Comparison of ENCODE assay signal across 1 cellular context in the genomic region with DNA sequence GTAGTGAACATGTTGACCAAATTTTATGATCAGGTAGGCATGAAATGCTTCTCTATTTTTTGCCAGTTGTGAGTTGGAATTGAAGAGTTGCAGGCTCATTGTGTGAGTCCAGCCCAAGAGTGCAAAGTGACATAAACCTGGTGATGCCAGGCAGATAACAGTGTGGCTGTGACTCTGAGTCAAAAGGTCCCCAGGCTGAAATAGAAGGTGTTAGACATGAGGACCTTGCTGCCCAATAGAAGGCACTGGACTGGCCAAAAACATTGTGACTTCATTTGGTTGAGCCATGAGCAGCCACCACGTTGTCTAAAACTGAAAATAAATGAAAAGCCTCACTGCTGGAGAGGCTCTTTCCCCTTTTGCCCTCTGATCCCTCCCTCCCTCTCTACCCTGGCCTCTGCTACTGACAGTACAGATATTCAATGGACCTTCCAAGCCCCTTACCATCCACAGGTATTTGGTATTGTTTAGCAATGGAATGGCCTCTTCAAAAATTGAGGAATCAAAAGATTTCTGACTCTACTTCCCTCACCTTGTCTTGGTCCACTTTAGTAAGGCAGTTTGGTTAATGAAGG.
TF ChIP-seq lines count a peak whose summit lies in the region.

No MANE protein-coding gene starts in this region.

TF ChIP-seq in HepG2, 621 proteins besides CTCF, POLR2A, EP300 and RAD21 (continued from another document):
- no peak for TF ChIP-seq SKIL (CRISPR knock-in tag; IDR thresholded peaks at IDR 0.05; ENCODE audit: borderline replicate concordance)
- 0 out of 2 replicates have a peak, but pooled peaks have one; percentile 33 for TF ChIP-seq PITX1 (CRISPR knock-in tag; IDR thresholded peaks at IDR 0.05)
- no peak for TF ChIP-seq ZBTB10 (CRISPR knock-in tag; IDR thresholded peaks at IDR 0.05; ENCODE audit: borderline replicate concordance)
- TF ChIP-seq, protein P1, sequence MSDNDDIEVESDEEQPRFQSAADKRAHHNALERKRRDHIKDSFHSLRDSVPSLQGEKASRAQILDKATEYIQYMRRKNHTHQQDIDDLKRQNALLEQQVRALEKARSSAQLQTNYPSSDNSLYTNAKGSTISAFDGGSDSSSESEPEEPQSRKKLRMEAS (IDR thresholded peaks at IDR 0.05) = peak; percentile 12; the same call in 1 of the 2 replicates
- TF ChIP-seq, protein P2, sequence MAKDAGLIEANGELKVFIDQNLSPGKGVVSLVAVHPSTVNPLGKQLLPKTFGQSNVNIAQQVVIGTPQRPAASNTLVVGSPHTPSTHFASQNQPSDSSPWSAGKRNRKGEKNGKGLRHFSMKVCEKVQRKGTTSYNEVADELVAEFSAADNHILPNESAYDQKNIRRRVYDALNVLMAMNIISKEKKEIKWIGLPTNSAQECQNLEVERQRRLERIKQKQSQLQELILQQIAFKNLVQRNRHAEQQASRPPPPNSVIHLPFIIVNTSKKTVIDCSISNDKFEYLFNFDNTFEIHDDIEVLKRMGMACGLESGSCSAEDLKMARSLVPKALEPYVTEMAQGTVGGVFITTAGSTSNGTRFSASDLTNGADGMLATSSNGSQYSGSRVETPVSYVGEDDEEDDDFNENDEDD (CRISPR knock-in tag; IDR thresholded peaks at IDR 0.05; ENCODE audit: borderline replicate concordance) = no peak
- no peak for TF ChIP-seq SP5 (CRISPR knock-in tag; IDR thresholded peaks at IDR 0.05; ENCODE audit: borderline replicate concordance, low read depth)
- TF ChIP-seq HNF4G (IDR thresholded peaks at IDR 0.05; ENCODE audit: borderline replicate concordance, low read depth, low read length) = peak; percentile 35
- no peak for TF ChIP-seq HNF4G (CRISPR knock-in tag; IDR thresholded peaks at IDR 0.05; ENCODE audit: borderline replicate concordance, low read depth)
- peak; percentile 40 for TF ChIP-seq HNF4A (CRISPR knock-in tag; IDR thresholded peaks at IDR 0.05)
- 0 out of 2 replicates have a peak, but pooled peaks have one; percentile 49 for TF ChIP-seq HIC2 (CRISPR knock-in tag; IDR thresholded peaks at IDR 0.05; ENCODE audit: low read depth)
- TF ChIP-seq, protein P3, sequence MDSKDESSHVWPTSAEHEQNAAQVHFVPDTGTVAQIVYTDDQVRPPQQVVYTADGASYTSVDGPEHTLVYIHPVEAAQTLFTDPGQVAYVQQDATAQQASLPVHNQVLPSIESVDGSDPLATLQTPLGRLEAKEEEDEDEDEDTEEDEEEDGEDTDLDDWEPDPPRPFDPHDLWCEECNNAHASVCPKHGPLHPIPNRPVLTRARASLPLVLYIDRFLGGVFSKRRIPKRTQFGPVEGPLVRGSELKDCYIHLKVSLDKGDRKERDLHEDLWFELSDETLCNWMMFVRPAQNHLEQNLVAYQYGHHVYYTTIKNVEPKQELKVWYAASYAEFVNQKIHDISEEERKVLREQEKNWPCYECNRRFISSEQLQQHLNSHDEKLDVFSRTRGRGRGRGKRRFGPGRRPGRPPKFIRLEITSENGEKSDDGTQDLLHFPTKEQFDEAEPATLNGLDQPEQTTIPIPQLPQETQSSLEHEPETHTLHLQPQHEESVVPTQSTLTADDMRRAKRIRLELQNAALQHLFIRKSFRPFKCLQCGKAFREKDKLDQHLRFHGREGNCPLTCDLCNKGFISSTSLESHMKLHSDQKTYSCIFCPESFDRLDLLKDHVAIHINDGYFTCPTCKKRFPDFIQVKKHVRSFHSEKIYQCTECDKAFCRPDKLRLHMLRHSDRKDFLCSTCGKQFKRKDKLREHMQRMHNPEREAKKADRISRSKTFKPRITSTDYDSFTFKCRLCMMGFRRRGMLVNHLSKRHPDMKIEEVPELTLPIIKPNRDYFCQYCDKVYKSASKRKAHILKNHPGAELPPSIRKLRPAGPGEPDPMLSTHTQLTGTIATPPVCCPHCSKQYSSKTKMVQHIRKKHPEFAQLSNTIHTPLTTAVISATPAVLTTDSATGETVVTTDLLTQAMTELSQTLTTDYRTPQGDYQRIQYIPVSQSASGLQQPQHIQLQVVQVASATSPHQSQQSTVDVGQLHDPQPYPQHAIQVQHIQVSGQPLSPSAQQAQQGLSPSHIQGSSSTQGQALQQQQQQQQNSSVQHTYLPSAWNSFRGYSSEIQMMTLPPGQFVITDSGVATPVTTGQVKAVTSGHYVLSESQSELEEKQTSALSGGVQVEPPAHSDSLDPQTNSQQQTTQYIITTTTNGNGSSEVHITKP (CRISPR knock-in tag; IDR thresholded peaks at IDR 0.05; ENCODE audit: low read depth) = no peak
- TF ChIP-seq NRL (CRISPR knock-in tag; IDR thresholded peaks at IDR 0.05; ENCODE audit: borderline replicate concordance) = no peak
- peak; percentile 49; the same call in 1 of the 2 replicates for TF ChIP-seq ZNF292 (CRISPR knock-in tag; IDR thresholded peaks at IDR 0.05; ENCODE audit: borderline replicate concordance, low read depth)
- peak; percentile 12; the same call in 1 of the 2 replicates for TF ChIP-seq SAP130 (CRISPR knock-in tag; IDR thresholded peaks at IDR 0.05; ENCODE audit: low read depth)
- TF ChIP-seq MZF1 (CRISPR knock-in tag; IDR thresholded peaks at IDR 0.05; ENCODE audit: borderline replicate concordance) = no peak
- no peak for TF ChIP-seq ZNF572 (CRISPR knock-in tag; IDR thresholded peaks at IDR 0.05)
